ENCODE assay signal across 8 cellular contexts in genomic region chr5:58466939-58467338, GRCh38. TPM values are rescaled to one million over a fixed set of nuclear protein-coding genes. Genes with fewer than 3 reads are reported as not detected.
DNase-seq lines count a peak whose midpoint lies in the region; ATAC-seq, FAIRE-seq and TF ChIP-seq lines count a peak whose summit lies in the region.

No MANE protein-coding gene starts in this region.

- TF ChIP-seq CTCF in KMS-11 (conservative IDR thresholded peaks at IDR 0.05; ENCODE audit: low read depth, low read length) (no peak), pancreas (IDR thresholded peaks at IDR 0.05) (no peak), kidney (IDR thresholded peaks at IDR 0.05; ENCODE audit: borderline replicate concordance, extremely low read depth, insufficient read depth) (no peak)

- peak overlapping the region; percentile 41; the same call in 1 of the 2 replicates for H2AFZ ChIP-seq in KMS-11 (ENCODE audit: low read depth)

- FAIRE-seq in pancreas (lab: Jason Lieb, UNC), result no peak
- FAIRE-seq in kidney (lab: Jason Lieb, UNC), result no peak

- H3K4me3 ChIP-seq in H7 (ENCODE audit: insufficient read depth, low read depth, low read length) (no peak overlapping the region), KMS-11 (IDR thresholded peaks at IDR 0.05; ENCODE audit: insufficient read depth, low read depth, low read length) (no peak overlapping the region), pancreas (no peak overlapping the region), kidney (ENCODE audit: low read length in 2 of 2) (no peak overlapping the region)

- intact Hi-C loops in pancreas (cut with DNase I) (loop anchor here in 2 of 3 donors (10.0 kb wide), 4 partner anchors 682 to 1172 kb away; no protein-coding TSS in a partner anchor), kidney (cut with DNase I) (loop anchor here (10.0 kb wide), 1 partner anchor 692 kb away; no protein-coding TSS in a partner anchor)

- WGBS in pancreas, 2 donors, result 45 to 52% methylated on average over 4 of the region's 4 CpGs

- peaks cover 6% of the 10 kb centered on the region for H3K4me1 Mint-ChIP-seq in activated naive CD8-positive, alpha-beta T cell treated with anti-CD3 and anti-CD28 coated beads for 36 hours

- H3K4me2 ChIP-seq in KMS-11, result no peak overlapping the region

- H3K9me3 Mint-ChIP-seq in activated naive CD8-positive, alpha-beta T cell treated with anti-CD3 and anti-CD28 coated beads for 36 hours, result no peaks in the 10 kb centered on the region

- H3K9me3 ChIP-seq in pancreas, result no peaks in the 10 kb centered on the region
- no peaks in the 10 kb centered on the region for H3K9me3 ChIP-seq in kidney (ENCODE audit: control insufficient read depth in 1 of 2, low read length in 2 of 2)

- H3K36me3 Mint-ChIP-seq in activated naive CD8-positive, alpha-beta T cell treated with anti-CD3 and anti-CD28 coated beads for 36 hours, result no peaks in the 10 kb centered on the region

- no peak overlapping the region for H3K27ac ChIP-seq in KMS-11
- H3K27ac ChIP-seq in pancreas, result no peak overlapping the region
- H3K27ac ChIP-seq in kidney (ENCODE audit: low read depth in 2 of 2, low read length in 2 of 2), result no peak overlapping the region

- peak; percentile 74 to 82 for ATAC-seq in activated CD4-positive, CD25-positive, alpha-beta regulatory T cell treated with anti-CD3 and anti-CD28 coated beads, Interleukin-2, amount 50 U/mL, for 24 hours
- peak in 3 of 4 donors; percentile 20 to 58 (median 46) for ATAC-seq in pancreas

- H3K36me3 ChIP-seq in H7 (replicated peaks; ENCODE audit: control insufficient read depth, insufficient read depth, low read length) (no peaks in the 10 kb centered on the region), KMS-11 (ENCODE audit: insufficient read depth) (no peaks in the 10 kb centered on the region), pancreas (no peaks in the 10 kb centered on the region), kidney (ENCODE audit: control insufficient read depth in 1 of 2, insufficient read depth in 2 of 2, low read length in 2 of 2) (no peaks in the 10 kb centered on the region)

- no peak overlapping the region for H3K4me3 Mint-ChIP-seq in activated naive CD8-positive, alpha-beta T cell treated with anti-CD3 and anti-CD28 coated beads for 36 hours

- no peaks in the 10 kb centered on the region for H4K20me1 ChIP-seq in KMS-11 (ENCODE audit: insufficient read depth)

- no peak for DNase-seq in activated CD4-positive, CD25-positive, alpha-beta regulatory T cell (lab: John Stamatoyannopoulos, UW)
- peak; percentile 11 for DNase-seq in H7
- DNase-seq in activated naive CD8-positive, alpha-beta T cell treated with anti-CD3 and anti-CD28 coated beads for 36 hours, result peak; percentile 21
- DNase-seq in pancreas, result no peak
- DNase-seq in kidney, result no peak
- DNase-seq in cortex of kidney (lab: John Stamatoyannopoulos, UW), result no peak

- no peaks in the 10 kb centered on the region for H3K79me2 ChIP-seq in KMS-11 (ENCODE audit: insufficient read depth, low read depth)

- H3K27me3 Mint-ChIP-seq in activated naive CD8-positive, alpha-beta T cell treated with anti-CD3 and anti-CD28 coated beads for 36 hours, result peaks cover 7% of the 10 kb centered on the region

- H3K9ac ChIP-seq in KMS-11 (no peak overlapping the region), kidney (ENCODE audit: low read length in 2 of 2) (no peak overlapping the region)

- H3K4me1 ChIP-seq in KMS-11 (ENCODE audit: low read depth, poor library complexity, severe bottlenecking) (peaks cover 18% of the 10 kb centered on the region), pancreas (peaks cover 2 to 7% (median 6%) of the 10 kb centered on the region in 3 donors), kidney (ENCODE audit: control insufficient read depth in 1 of 2, insufficient read depth in 1 of 2, low read depth in 1 of 2, low read length in 2 of 2) (no peaks in the 10 kb centered on the region)

- H3K27me3 ChIP-seq in H7 (ENCODE audit: control insufficient read depth, insufficient read depth, low read length) (no peaks in the 10 kb centered on the region), KMS-11 (ENCODE audit: insufficient read depth, low read depth) (no peaks in the 10 kb centered on the region), pancreas (no peaks in the 10 kb centered on the region)

- H3K27ac Mint-ChIP-seq in activated naive CD8-positive, alpha-beta T cell treated with anti-CD3 and anti-CD28 coated beads for 36 hours, result no peak overlapping the region

RNA-seq across cellular contexts. Expression of gene PLK2, which starts 7.1 kb away (rescaled TPM):
- total RNA-seq in H7 (2014; rRNA removed; shearing (Covaris generic)), result 7.1 and 7.7 TPM in 2 replicates
- total RNA-seq in activated naive CD8-positive, alpha-beta T cell treated with anti-CD3 and anti-CD28 coated beads for 36 hours, result 1 to 10 TPM; 2.3 to 4.1 TPM
- total RNA-seq in pancreas (10 to 100 TPM; 16.2 to 40.3 (median 25.6) TPM), kidney (53.1 TPM)
- polyA plus RNA-seq in pancreas (10 to 100 TPM; 16.3 to 47.8 TPM), kidney (ENCODE audit: insufficient read depth, low read depth, low replicate concordance) (8.4 TPM)

RNA-seq across cellular contexts. Expression of gene GAPT, which starts 24.3 kb away (rescaled TPM):
- total RNA-seq in H7 (2014; rRNA removed; shearing (Covaris generic)), result not detected in 2 replicates
- under 1 TPM; 0.22 to 0.23 TPM for total RNA-seq in activated naive CD8-positive, alpha-beta T cell treated with anti-CD3 and anti-CD28 coated beads for 36 hours
- total RNA-seq in pancreas (1 to 10 TPM in 3 of 6 donors, under 1 TPM in 1, not detected in 2; 0.16 to 3.2 (median 1.3) TPM), kidney (3.9 TPM)
- polyA plus RNA-seq in pancreas (under 1 TPM; 0.28 to 0.38 TPM), kidney (ENCODE audit: insufficient read depth, low read depth, low replicate concordance) (0.32 TPM)

Comparison
In these comparisons a context has a peak if more than half of its experiments do, and no peak if none do; other contexts are left out.
1. DNase-seq: peak in H7 (single experiment) and activated naive CD8-positive, alpha-beta T cell treated with anti-CD3 and anti-CD28 coated beads for 36 hours (single experiment); none in activated CD4-positive, CD25-positive, alpha-beta regulatory T cell (0 of 4), pancreas (0 of 6), kidney (single experiment) and cortex of kidney (single experiment).